In the genomic region with DNA sequence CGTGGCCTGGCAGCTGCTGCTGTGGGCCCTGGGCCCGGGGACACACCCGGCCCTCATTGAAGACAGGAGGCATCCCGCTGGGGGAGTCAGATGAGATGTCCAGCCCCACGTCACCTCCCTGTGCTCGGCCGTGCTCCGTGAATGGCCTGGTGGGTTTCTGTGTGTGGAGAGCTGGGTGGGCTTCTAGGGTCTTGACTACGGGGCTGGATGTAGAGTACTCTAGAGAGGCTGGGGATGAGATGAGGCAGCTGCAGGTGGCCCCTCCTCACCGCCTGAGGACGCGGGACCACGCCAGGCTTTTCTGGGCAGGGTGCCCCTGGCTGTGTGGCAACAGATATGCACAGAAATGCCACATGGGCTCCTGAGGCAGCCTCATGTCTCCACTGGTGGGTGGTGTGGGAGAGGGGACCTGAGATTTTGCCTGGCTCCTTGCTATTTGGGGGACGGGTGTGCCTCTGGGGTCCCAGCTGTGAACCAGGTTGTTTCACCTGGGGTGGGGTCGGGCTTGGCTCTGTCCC, we compare ENCODE assay signal across 1 cellular context.
TF ChIP-seq lines count a peak whose summit lies in the region.

No MANE protein-coding gene starts in this region.

TF ChIP-seq in HepG2, 621 proteins besides CTCF, POLR2A, EP300 and RAD21 (continued from another document):
- TF ChIP-seq MNT (IDR thresholded peaks at IDR 0.05): peak; percentile 57
